Comparison of ENCODE assay signal across 8 cellular contexts in the genomic region with DNA sequence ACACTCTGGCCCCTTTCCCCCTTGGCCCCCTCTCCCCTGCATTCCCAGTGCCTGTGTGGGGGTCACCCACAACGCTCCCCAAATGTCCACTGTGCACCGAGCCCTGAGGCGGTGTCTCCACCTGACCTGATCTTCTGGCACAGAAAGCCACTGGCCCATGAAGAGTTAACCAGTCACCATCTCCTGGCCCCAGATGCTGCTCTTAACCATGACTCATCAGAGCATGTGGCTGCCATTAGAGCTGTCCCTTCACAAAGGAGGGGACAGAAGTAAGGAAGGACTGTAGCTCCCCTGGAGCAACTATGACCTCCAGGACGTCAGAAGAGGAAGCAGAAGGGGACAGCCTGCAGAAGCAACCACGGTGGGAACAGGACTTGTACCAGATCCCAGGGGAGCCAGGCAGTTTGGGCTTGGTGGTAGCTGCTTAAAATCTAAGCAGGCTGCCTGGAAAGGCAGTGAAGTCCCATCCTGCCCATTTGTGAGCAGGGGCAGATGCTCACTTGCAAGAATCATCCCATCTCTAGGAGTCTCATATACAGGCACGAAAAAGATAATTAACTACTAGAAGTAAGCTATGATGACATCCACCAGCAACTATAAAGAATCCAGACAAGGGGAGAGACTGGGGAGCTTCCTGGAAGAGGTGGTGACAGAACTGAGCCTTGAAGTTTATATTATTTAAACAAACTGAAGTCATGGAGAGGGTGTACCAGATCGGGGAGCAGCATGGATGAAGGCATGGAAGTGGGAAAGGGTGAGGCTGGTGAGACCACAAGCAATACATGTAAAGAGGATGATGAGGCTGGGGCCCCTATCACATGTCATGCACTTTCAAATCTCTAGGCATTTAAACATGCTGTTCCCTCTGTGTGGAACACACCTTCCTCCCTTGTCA. TPM values are rescaled to one million over a fixed set of nuclear protein-coding genes. Genes with fewer than 3 reads are reported as not detected.
DNase-seq lines count a peak whose midpoint lies in the region; ATAC-seq and TF ChIP-seq lines count a peak whose summit lies in the region.

No MANE protein-coding gene starts in this region.

- ATAC-seq in GM18517 (IDR thresholded peaks at IDR 0.05; ENCODE audit: unreplicated experiment) (peak; percentile 52), GM21381 (IDR thresholded peaks at IDR 0.05; ENCODE audit: unreplicated experiment) (no peak)

- H3K9me3 ChIP-seq in tibial artery: no peaks in the 10 kb centered on the region

- H3K36me3 Mint-ChIP-seq in CD14-positive monocyte: peaks cover 2 to 9% of the 10 kb centered on the region in 2 donors
- H3K36me3 Mint-ChIP-seq in neural crest cell (ENCODE audit: low read depth): no peaks in the 10 kb centered on the region

- H3K27me3 ChIP-seq in tibial artery: peaks cover 0 to 6% of the 10 kb centered on the region in 2 donors

- H3K4me3 Mint-ChIP-seq in CD14-positive monocyte (peak overlapping the region; percentile 79 to 93), neural crest cell (peak overlapping the region; percentile 89)

- peaks cover 0 to 20% (median 17%) of the 10 kb centered on the region in 4 donors for H3K4me1 ChIP-seq in tibial artery

- H3K27me3 Mint-ChIP-seq in CD14-positive monocyte (ENCODE audit: low read depth in 3 of 3): peaks cover 19 to 31% (median 24%) of the 10 kb centered on the region in 3 donors
- peaks cover 30% of the 10 kb centered on the region for H3K27me3 Mint-ChIP-seq in neural crest cell (ENCODE audit: low read depth)

- H3K27ac ChIP-seq in tibial artery: no peak overlapping the region

- H3K4me1 Mint-ChIP-seq in CD14-positive monocyte: peaks cover 13% of the 10 kb centered on the region
- H3K4me1 Mint-ChIP-seq in neural crest cell: peaks cover 13% of the 10 kb centered on the region

- H3K27ac Mint-ChIP-seq in CD14-positive monocyte (peak overlapping the region in 3 of 7 donors; percentile 52 to 75 (median 59)), neural crest cell (ENCODE audit: unreplicated experiment) (peak overlapping the region; percentile 59)

- peak; percentile 68 for DNase-seq in CD14-positive monocyte (ENCODE audit: low spot score)
- DNase-seq in HuH-7.5 (ENCODE audit: low spot score): peak; percentile 86
- DNase-seq in T1000 (lab: John Stamatoyannopoulos, UW): peak; percentile 15
- DNase-seq in fibroblast of mammary gland (ENCODE audit: low read depth): peak; percentile 61
- DNase-seq in neural crest cell (ENCODE audit: low read depth, low spot score): no peak
- DNase-seq in tibial artery: no peak

- H3K9me3 Mint-ChIP-seq in CD14-positive monocyte: peaks cover 0 to 7% (median 4%) of the 10 kb centered on the region in 7 donors
- H3K9me3 Mint-ChIP-seq in neural crest cell: no peaks in the 10 kb centered on the region

- H3K4me3 ChIP-seq in fibroblast of mammary gland (ENCODE audit: control insufficient read depth, low read depth, low read length): no peak overlapping the region
- peak overlapping the region in 1 of 2 donors; percentile 66 for H3K4me3 ChIP-seq in tibial artery

- H3K36me3 ChIP-seq in tibial artery: no peaks in the 10 kb centered on the region

- TF ChIP-seq CTCF in CD14-positive monocyte (IDR thresholded peaks at IDR 0.05) (no peak), fibroblast of mammary gland (conservative IDR thresholded peaks at IDR 0.05; ENCODE audit: control insufficient read depth, insufficient read depth, low read depth, low read length) (no peak), neural crest cell (conservative IDR thresholded peaks at IDR 0.05) (no peak), tibial artery (IDR thresholded peaks at IDR 0.05) (no peak)

- intact Hi-C loops in CD14-positive monocyte (cut with micrococcal nuclease): no loop called here
- intact Hi-C loops in tibial artery (cut with DNase I; ENCODE audit: low total_unique reads): no loop called here

RNA-seq across cellular contexts. Expression of gene TTC39A, which starts 1.1 kb away (rescaled TPM):
- polyA plus RNA-seq in CD14-positive monocyte: not detected
- total RNA-seq in neural crest cell: 1.6 and 1.7 TPM in 2 replicates

Comparison
In these comparisons a context has a peak if more than half of its experiments do, and no peak if none do; other contexts are left out.
1. DNase-seq: peak in CD14-positive monocyte (single experiment), HuH-7.5 (single experiment), T1000 (single experiment) and fibroblast of mammary gland (single experiment); none in neural crest cell (single experiment) and tibial artery (0 of 2).